ENCODE assay signal across 27 cellular contexts in the genomic region with DNA sequence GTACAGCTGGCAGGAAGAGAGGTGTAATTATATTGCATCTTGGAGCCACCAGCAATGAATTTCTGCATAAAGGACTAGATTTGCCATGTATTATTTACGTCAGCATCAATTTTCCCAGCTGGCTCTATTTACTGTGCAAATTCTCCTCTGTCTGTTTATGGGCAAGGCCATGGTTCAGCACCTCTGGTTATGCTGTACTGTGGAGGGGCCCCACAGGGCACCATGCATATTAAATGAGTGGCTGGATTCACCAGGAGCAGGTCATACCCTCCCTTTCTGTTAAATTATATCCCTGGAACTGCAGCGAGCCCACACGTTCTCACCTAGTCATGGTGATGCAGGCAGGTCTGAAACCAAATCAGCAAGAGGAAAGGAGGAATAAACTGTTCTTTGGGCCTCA. TPM values are rescaled to one million over a fixed set of nuclear protein-coding genes. Genes with fewer than 3 reads are reported as not detected.
"Had no signal": no experiment of that assay in that cellular context is flagged by ENCODE, and none has a peak within 500 bp of the region (broad histone marks: within the 10 kb centered on the region; RNA-seq: fewer than 3 reads in every experiment).

No MANE protein-coding gene starts in this region.

- H3K27ac ChIP-seq: brain microvascular endothelial cell, foreskin keratinocyte, transverse colon had no signal

- FAIRE-seq: urothelium cell line had no signal

- H3K27me3 ChIP-seq: brain microvascular endothelial cell, foreskin keratinocyte, transverse colon had no signal

- ATAC-seq: activated CD8-positive, alpha-beta memory T cell treated with anti-CD3 and anti-CD28 coated beads, Interleukin-2, amount 10 ng/mL, durations not matched to agents 7 days and 5 days; activated CD8-positive, alpha-beta T cell treated with anti-CD3 and anti-CD28 coated beads for 36 hours; activated naive CD4-positive, alpha-beta T cell treated with anti-CD3 and anti-CD28 coated beads, Interleukin-2, amount 50 U/mL, for 72 hours; foreskin keratinocyte; left ventricle myocardium superior; naive thymus-derived CD8-positive, alpha-beta T cell; stimulated activated naive B cell treated with anti-CD40 and anti-IgM and Interleukin-4, amounts not matched to agents 10 μg/mL and 1 μg/mL and 100 μg/mL, for 72 hours had no signal

- DNase-seq: activated CD4-positive, alpha-beta T cell treated with anti-CD3 and anti-CD28 coated beads for 1 hour; activated CD8-positive, alpha-beta memory T cell treated with anti-CD3 and anti-CD28 coated beads, Interleukin-2, amount 10 ng/mL, durations not matched to agents 7 days and 5 days; activated CD8-positive, alpha-beta T cell treated with anti-CD3 and anti-CD28 coated beads for 36 hours; activated gamma-delta T cell treated with Interleukin-2 at 50 U/mL for 16 hours; activated T-cell treated with anti-CD3 and anti-CD28 coated beads for 4 hours; aorta; brain microvascular endothelial cell; caudate nucleus; dermis blood vessel endothelial cell; effector CD8-positive, alpha-beta T cell; foreskin keratinocyte; immature natural killer cell; kidney glomerular epithelial cell; left ventricle myocardium superior; mammary epithelial cell; naive thymus-derived CD8-positive, alpha-beta T cell; stimulated activated CD4-positive, alpha-beta T cell treated with anti-CD3 and anti-CD28 coated beads, Interleukin-2, amount 100 ng/mL, for 48 hours; stimulated activated CD8-positive, alpha-beta memory T cell treated with anti-CD3 and anti-CD28 coated beads, Interleukin-4, amount 100 ng/mL, for 48 hours; stimulated activated naive B cell treated with anti-CD40 and anti-IgM and Interleukin-4, amounts not matched to agents 10 μg/mL and 1 μg/mL and 100 μg/mL, for 72 hours; T-helper 9 cell; transverse colon had no signal

- H3K9me3 ChIP-seq: transverse colon had no signal

- H3K4me3 ChIP-seq: transverse colon had no signal

- H3K4me1 ChIP-seq: foreskin keratinocyte, transverse colon had no signal

RNA-seq across cellular contexts. Expression of a gene that starts 21.5 kb away (rescaled TPM):
- total RNA-seq: activated CD8-positive, alpha-beta memory T cell treated with anti-CD3 and anti-CD28 coated beads, Interleukin-2, amount 10 ng/mL, durations not matched to agents 7 days and 5 days; activated CD8-positive, alpha-beta T cell treated with anti-CD3 and anti-CD28 coated beads for 36 hours; activated naive CD4-positive, alpha-beta T cell treated with anti-CD3 and anti-CD28 coated beads, Interleukin-2, amount 50 U/mL, for 72 hours; aorta; dermis blood vessel endothelial cell; foreskin keratinocyte; left ventricle myocardium superior; mammary epithelial cell; mesothelial cell of epicardium; naive thymus-derived CD8-positive, alpha-beta T cell; osteocyte; progenitor cell of endocrine pancreas; temporal lobe; transverse colon had no signal

RNA-seq across cellular contexts. Expression of a gene that starts 47.7 kb away (rescaled TPM):
- total RNA-seq: aorta, dermis blood vessel endothelial cell, foreskin keratinocyte, mesothelial cell of epicardium, osteocyte, progenitor cell of endocrine pancreas, temporal lobe had no signal
